39 cellular contexts compared by ENCODE assay signal in genomic region chr10:92942226-92942625, GRCh38.
"Had no signal": no experiment of that assay in that cellular context is flagged by ENCODE, and none has a peak within 500 bp of the region (broad histone marks: within the 10 kb centered on the region; RNA-seq: fewer than 3 reads in every experiment).

No MANE protein-coding gene starts in this region.

- H3K36me3 ChIP-seq: adrenal gland, brain microvascular endothelial cell, breast epithelium, cardiac muscle cell had no signal

- H3K4me3 ChIP-seq: adrenal gland, ascending aorta, body of pancreas, breast epithelium, cardiac muscle cell had no signal

- ATAC-seq: activated naive CD4-positive, alpha-beta T cell treated with anti-CD3 and anti-CD28 coated beads, Interleukin-2, amount 50 U/mL, for 72 hours; activated naive CD8-positive, alpha-beta T cell treated with anti-CD3 and anti-CD28 coated beads, Interleukin-2, amount 50 U/mL, for 24 hours; activated T-cell treated with anti-CD3 and anti-CD28 coated beads, Interleukin-2, amount 50 U/mL, for 4 hours; activated T-cell treated with anti-CD3 and anti-CD28 coated beads, Interleukin-2, amount 50 U/mL, for 72 hours; activated T-helper 17 cell treated with anti-CD3 and anti-CD28 coated beads, Interleukin-2, amount 50 U/mL, for 72 hours; body of pancreas had no signal

- H3K27me3 ChIP-seq: adrenal gland, ascending aorta, body of pancreas, brain microvascular endothelial cell, breast epithelium, cardiac muscle cell had no signal

- H3K9me3 Mint-ChIP-seq: activated naive CD4-positive, alpha-beta T cell treated with anti-CD3 and anti-CD28 coated beads for 36 hours; activated naive CD4-positive, alpha-beta T cell treated with anti-CD3 and anti-CD28 coated beads, Interleukin-2, amount 10 ng/mL, durations not matched to agents 7 days and 5 days; activated naive CD4-positive, alpha-beta T cell treated with anti-CD3 and anti-CD28 coated beads, Interleukin-2, amount 50 U/mL, for 24 hours; activated naive CD4-positive, alpha-beta T cell treated with anti-CD3 and anti-CD28 coated beads, Interleukin-2, amount 50 U/mL, for 72 hours; activated naive CD8-positive, alpha-beta T cell treated with anti-CD3 and anti-CD28 coated beads for 36 hours; activated naive CD8-positive, alpha-beta T cell treated with anti-CD3 and anti-CD28 coated beads, Interleukin-2, amount 10 ng/mL, durations not matched to agents 7 days and 5 days; activated naive CD8-positive, alpha-beta T cell treated with anti-CD3 and anti-CD28 coated beads, Interleukin-2, amount 50 U/mL, for 24 hours; activated T-cell treated with anti-CD3 and anti-CD28 coated beads, Interleukin-2, amount 50 U/mL, for 24 hours; activated T-cell treated with anti-CD3 and anti-CD28 coated beads, Interleukin-2, amount 50 U/mL, for 4 hours; activated T-cell treated with anti-CD3 and anti-CD28 coated beads, Interleukin-2, amount 50 U/mL, for 72 hours; activated T-helper 1 cell treated with anti-CD3 and anti-CD28 coated beads, Interleukin-12 subunit alpha, Interleukin-12 subunit beta, Interleukin-2, Interleukin-4 antibody, amounts not matched to agents 30 ng/mL and 10 ng/mL and 1 ng/mL, durations not matched to agents 14 hours and 24 hours and 36 hours; activated T-helper 17 cell treated with anti-CD3 and anti-CD28 coated beads, Interleukin-2, amount 50 U/mL, for 72 hours; activated T-helper 2 cell treated with anti-CD3 and anti-CD28 coated beads, Interferon-gamma antibody, Interleukin-2, Interleukin-4, amounts not matched to agents 10 μg/mL and 5 μg/mL and 100 μg/mL, durations not matched to agents 14 hours and 24 hours and 36 hours; brain; central memory CD8-positive, alpha-beta T cell had no signal

- H3K27ac Mint-ChIP-seq: activated naive CD4-positive, alpha-beta T cell treated with anti-CD3 and anti-CD28 coated beads for 36 hours; activated naive CD4-positive, alpha-beta T cell treated with anti-CD3 and anti-CD28 coated beads, Interleukin-2, amount 10 ng/mL, durations not matched to agents 7 days and 5 days; activated naive CD4-positive, alpha-beta T cell treated with anti-CD3 and anti-CD28 coated beads, Interleukin-2, amount 50 U/mL, for 24 hours; activated naive CD4-positive, alpha-beta T cell treated with anti-CD3 and anti-CD28 coated beads, Interleukin-2, amount 50 U/mL, for 72 hours; activated naive CD8-positive, alpha-beta T cell; activated naive CD8-positive, alpha-beta T cell treated with anti-CD3 and anti-CD28 coated beads for 36 hours; activated naive CD8-positive, alpha-beta T cell treated with anti-CD3 and anti-CD28 coated beads, Interleukin-2, amount 10 ng/mL, durations not matched to agents 7 days and 5 days; activated naive CD8-positive, alpha-beta T cell treated with anti-CD3 and anti-CD28 coated beads, Interleukin-2, amount 50 U/mL, for 24 hours; activated T-cell treated with anti-CD3 and anti-CD28 coated beads, Interleukin-2, amount 50 U/mL, for 24 hours; activated T-cell treated with anti-CD3 and anti-CD28 coated beads, Interleukin-2, amount 50 U/mL, for 72 hours; activated T-helper 1 cell treated with anti-CD3 and anti-CD28 coated beads, Interleukin-12 subunit alpha, Interleukin-12 subunit beta, Interleukin-2, Interleukin-4 antibody, amounts not matched to agents 30 ng/mL and 10 ng/mL and 1 ng/mL, durations not matched to agents 14 hours and 24 hours and 36 hours; activated T-helper 17 cell treated with anti-CD3 and anti-CD28 coated beads, Interleukin-2, amount 50 U/mL, for 72 hours; activated T-helper 2 cell treated with anti-CD3 and anti-CD28 coated beads, Interferon-gamma antibody, Interleukin-2, Interleukin-4, amounts not matched to agents 10 μg/mL and 5 μg/mL and 100 μg/mL, durations not matched to agents 14 hours and 24 hours and 36 hours; brain had no signal

- H3K4me1 ChIP-seq: adrenal gland, ascending aorta, body of pancreas, breast epithelium had no signal

- FAIRE-seq: astrocyte, bronchial epithelial cell had no signal

- H3K9me3 ChIP-seq: adrenal gland, ascending aorta, body of pancreas, breast epithelium had no signal

- H3K27me3 Mint-ChIP-seq: activated naive CD4-positive, alpha-beta T cell treated with anti-CD3 and anti-CD28 coated beads, Interleukin-2, amount 10 ng/mL, durations not matched to agents 7 days and 5 days; activated naive CD4-positive, alpha-beta T cell treated with anti-CD3 and anti-CD28 coated beads, Interleukin-2, amount 50 U/mL, for 24 hours; activated naive CD8-positive, alpha-beta T cell; activated naive CD8-positive, alpha-beta T cell treated with anti-CD3 and anti-CD28 coated beads for 36 hours; activated naive CD8-positive, alpha-beta T cell treated with anti-CD3 and anti-CD28 coated beads, Interleukin-2, amount 10 ng/mL, durations not matched to agents 7 days and 5 days; activated naive CD8-positive, alpha-beta T cell treated with anti-CD3 and anti-CD28 coated beads, Interleukin-2, amount 50 U/mL, for 24 hours; activated T-cell treated with anti-CD3 and anti-CD28 coated beads, Interleukin-2, amount 50 U/mL, for 24 hours; activated T-helper 17 cell treated with anti-CD3 and anti-CD28 coated beads, Interleukin-2, amount 50 U/mL, for 72 hours; brain; central memory CD8-positive, alpha-beta T cell had no signal

- H3K27ac ChIP-seq: adrenal gland, ascending aorta, body of pancreas, brain microvascular endothelial cell, breast epithelium, cardiac muscle cell had no signal

- H3K4me3 Mint-ChIP-seq: activated naive CD4-positive, alpha-beta T cell treated with anti-CD3 and anti-CD28 coated beads for 36 hours; activated naive CD4-positive, alpha-beta T cell treated with anti-CD3 and anti-CD28 coated beads, Interleukin-2, amount 10 ng/mL, durations not matched to agents 7 days and 5 days; activated naive CD4-positive, alpha-beta T cell treated with anti-CD3 and anti-CD28 coated beads, Interleukin-2, amount 50 U/mL, for 24 hours; activated naive CD8-positive, alpha-beta T cell; activated naive CD8-positive, alpha-beta T cell treated with anti-CD3 and anti-CD28 coated beads for 36 hours; activated naive CD8-positive, alpha-beta T cell treated with anti-CD3 and anti-CD28 coated beads, Interleukin-2, amount 10 ng/mL, durations not matched to agents 7 days and 5 days; activated naive CD8-positive, alpha-beta T cell treated with anti-CD3 and anti-CD28 coated beads, Interleukin-2, amount 50 U/mL, for 24 hours; activated T-cell treated with anti-CD3 and anti-CD28 coated beads, Interleukin-2, amount 50 U/mL, for 24 hours; activated T-cell treated with anti-CD3 and anti-CD28 coated beads, Interleukin-2, amount 50 U/mL, for 4 hours; activated T-cell treated with anti-CD3 and anti-CD28 coated beads, Interleukin-2, amount 50 U/mL, for 72 hours; activated T-helper 1 cell treated with anti-CD3 and anti-CD28 coated beads, Interleukin-12 subunit alpha, Interleukin-12 subunit beta, Interleukin-2, Interleukin-4 antibody, amounts not matched to agents 30 ng/mL and 10 ng/mL and 1 ng/mL, durations not matched to agents 14 hours and 24 hours and 36 hours; activated T-helper 17 cell treated with anti-CD3 and anti-CD28 coated beads, Interleukin-2, amount 50 U/mL, for 72 hours; brain; central memory CD8-positive, alpha-beta T cell had no signal

- H3K4me1 Mint-ChIP-seq: activated naive CD4-positive, alpha-beta T cell treated with anti-CD3 and anti-CD28 coated beads, Interleukin-2, amount 10 ng/mL, durations not matched to agents 7 days and 5 days; activated naive CD4-positive, alpha-beta T cell treated with anti-CD3 and anti-CD28 coated beads, Interleukin-2, amount 50 U/mL, for 24 hours; activated naive CD8-positive, alpha-beta T cell treated with anti-CD3 and anti-CD28 coated beads for 36 hours; activated naive CD8-positive, alpha-beta T cell treated with anti-CD3 and anti-CD28 coated beads, Interleukin-2, amount 10 ng/mL, durations not matched to agents 7 days and 5 days; activated naive CD8-positive, alpha-beta T cell treated with anti-CD3 and anti-CD28 coated beads, Interleukin-2, amount 50 U/mL, for 24 hours; activated T-helper 17 cell treated with anti-CD3 and anti-CD28 coated beads, Interleukin-2, amount 50 U/mL, for 72 hours; brain; central memory CD8-positive, alpha-beta T cell had no signal

- DNase-seq: activated effector memory CD4-positive, alpha-beta T cell treated with anti-CD3 and anti-CD28 coated beads, Interleukin-2, amount 50 U/mL, for 16 hours; activated effector memory CD4-positive, alpha-beta T cell treated with Interleukin-2 at 50 U/mL for 16 hours; activated gamma-delta T cell treated with Interleukin-2 at 50 U/mL for 16 hours; activated naive CD4-positive, alpha-beta T cell; activated naive CD4-positive, alpha-beta T cell treated with anti-CD3 and anti-CD28 coated beads for 36 hours; activated naive CD4-positive, alpha-beta T cell treated with anti-CD3 and anti-CD28 coated beads, Interleukin-2, amount 10 ng/mL, durations not matched to agents 7 days and 5 days; activated naive CD4-positive, alpha-beta T cell treated with anti-CD3 and anti-CD28 coated beads, Interleukin-2, amount 50 U/mL, for 16 hours; activated naive CD4-positive, alpha-beta T cell treated with Interleukin-2 at 50 U/mL for 16 hours; activated naive CD8-positive, alpha-beta T cell treated with anti-CD3 and anti-CD28 coated beads for 36 hours; activated naive CD8-positive, alpha-beta T cell treated with anti-CD3 and anti-CD28 coated beads, Interleukin-2, amount 10 ng/mL, durations not matched to agents 7 days and 5 days; activated naive CD8-positive, alpha-beta T cell treated with anti-CD3 and anti-CD28 coated beads, Interleukin-2, amount 50 U/mL, for 24 hours; activated T-cell treated with anti-CD3 and anti-CD28 coated beads, Interleukin-2, amount 50 U/mL, for 1 hour; activated T-cell treated with anti-CD3 and anti-CD28 coated beads, Interleukin-2, amount 50 U/mL, for 24 hours; activated T-cell treated with anti-CD3 and anti-CD28 coated beads, Interleukin-2, amount 50 U/mL, for 4 hours; activated T-cell treated with anti-CD3 and anti-CD28 coated beads, Interleukin-2, amount 50 U/mL, for 48 hours; activated T-cell treated with anti-CD3 and anti-CD28 coated beads, Interleukin-2, amount 50 U/mL, for 72 hours; adrenal gland; amniotic stem cell; amygdala; anterior cingulate cortex; aorta; body of pancreas; brain microvascular endothelial cell; caudate nucleus; central memory CD4-positive, alpha-beta T cell; cerebellar nuclear complex had no signal
